In the genomic region with DNA sequence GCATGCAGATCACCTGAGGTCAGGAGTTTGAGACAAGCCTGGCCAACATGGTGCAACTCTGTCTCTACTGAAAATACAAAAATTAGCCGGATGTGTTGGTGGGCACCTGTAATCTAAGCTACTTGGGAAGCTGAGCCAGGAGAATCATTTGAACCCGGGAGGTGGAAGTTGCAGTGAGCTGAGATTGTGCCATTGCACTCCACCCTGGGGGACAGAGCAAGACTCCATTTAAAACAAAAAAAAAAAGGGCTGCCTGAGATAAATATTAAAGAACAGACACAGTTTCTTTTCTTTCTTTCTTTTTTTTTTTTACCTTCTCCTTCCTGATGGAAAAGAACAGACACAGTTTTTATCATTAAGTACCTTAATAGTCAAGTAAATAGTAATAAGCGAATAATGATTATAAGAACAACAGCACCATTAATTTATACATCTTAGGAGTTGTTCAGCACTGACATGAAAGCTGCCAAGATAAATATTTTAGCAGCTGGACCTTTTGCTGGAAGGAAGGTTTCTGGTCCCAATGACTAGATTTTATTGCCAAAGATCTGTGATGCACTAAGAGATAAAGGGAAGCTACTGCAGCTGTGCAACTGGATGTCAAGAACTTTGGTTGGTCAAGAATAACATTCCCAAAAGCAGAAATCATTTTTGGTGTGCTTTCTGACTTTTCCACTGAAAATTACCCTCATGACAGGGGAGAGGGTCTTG, we compare ENCODE assay signal across 1 cellular context.
TF ChIP-seq lines count a peak whose summit lies in the region.

No MANE protein-coding gene starts in this region.

TF ChIP-seq in endothelial cell of umbilical vein, 7 proteins besides CTCF, POLR2A, EP300 and RAD21:
- TF ChIP-seq GATA2 (IDR thresholded peaks at IDR 0.05; ENCODE audit: insufficient read depth, insufficient read length, low read depth, low read length) (no peak), JUN (IDR thresholded peaks at IDR 0.05; ENCODE audit: borderline replicate concordance, insufficient read depth, insufficient read length, low read depth) (no peak), FOS (IDR thresholded peaks at IDR 0.05; ENCODE audit: borderline replicate concordance, insufficient read depth, low read length) (no peak), POLR2AphosphoS5 (IDR thresholded peaks at IDR 0.05; ENCODE audit: insufficient read depth, low read depth, low read length) (no peak), MYC (IDR thresholded peaks at IDR 0.05; ENCODE audit: low read depth, low read length) (no peak)
- TF ChIP-seq, protein P1, sequence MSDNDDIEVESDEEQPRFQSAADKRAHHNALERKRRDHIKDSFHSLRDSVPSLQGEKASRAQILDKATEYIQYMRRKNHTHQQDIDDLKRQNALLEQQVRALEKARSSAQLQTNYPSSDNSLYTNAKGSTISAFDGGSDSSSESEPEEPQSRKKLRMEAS (IDR thresholded peaks at IDR 0.05; ENCODE audit: insufficient read depth, insufficient read length): no peak
